8 cellular contexts compared by ENCODE assay signal in the genomic region with DNA sequence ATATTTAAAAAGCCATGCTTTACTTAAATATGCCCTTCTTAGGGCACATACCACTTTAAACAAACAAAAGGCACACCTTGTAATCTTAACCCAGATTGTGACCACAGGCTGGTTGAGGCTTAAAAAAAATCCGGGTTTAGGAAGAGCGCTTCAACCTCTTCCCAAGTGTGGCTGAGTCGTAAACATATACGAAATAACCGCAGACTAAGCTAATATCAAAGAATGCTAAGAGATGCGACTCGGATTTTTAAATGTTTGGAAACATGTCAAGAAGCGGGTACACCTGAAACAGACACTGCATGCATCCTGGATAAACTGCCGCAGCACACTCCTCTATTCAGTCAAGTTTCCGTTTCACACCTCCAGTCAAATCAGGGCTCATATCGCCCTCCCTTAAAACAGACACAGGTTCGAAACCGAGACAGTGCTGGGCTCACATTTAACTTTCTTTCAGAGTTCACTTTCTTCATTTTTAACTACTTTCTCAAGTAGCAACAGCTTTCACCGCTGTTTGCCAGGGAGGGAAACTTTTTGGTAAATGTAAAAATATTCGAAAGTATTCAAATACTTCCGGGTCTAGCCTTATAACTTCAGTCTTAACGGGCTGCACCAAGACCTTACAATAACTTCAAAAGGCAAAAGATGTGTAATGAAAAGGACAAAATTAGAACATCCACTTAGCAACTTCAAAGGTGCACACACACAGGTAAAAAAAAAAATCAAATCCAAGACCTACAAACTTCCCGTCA.
DNase-seq lines count a peak whose midpoint lies in the region; ATAC-seq lines count a peak whose summit lies in the region.

No MANE protein-coding gene starts in this region.

- H3K4me1 Mint-ChIP-seq in activated naive CD8-positive, alpha-beta T cell (ENCODE audit: low read depth): peaks cover 55% of the 10 kb centered on the region

- H3K9me3 Mint-ChIP-seq in activated naive CD8-positive, alpha-beta T cell (ENCODE audit: low read depth): no peaks in the 10 kb centered on the region

- peak; percentile 61 for ATAC-seq in HG02678 (IDR thresholded peaks at IDR 0.05; ENCODE audit: unreplicated experiment)

- H3K4me3 Mint-ChIP-seq in activated naive CD8-positive, alpha-beta T cell: peak overlapping the region; percentile 98

- no peaks in the 10 kb centered on the region for H3K27me3 Mint-ChIP-seq in activated naive CD8-positive, alpha-beta T cell

- peak; percentile 77 for DNase-seq in activated effector memory CD4-positive, alpha-beta T cell treated with anti-CD3 and anti-CD28 coated beads, Interleukin-2, amount 50 U/mL, for 16 hours
- DNase-seq in activated effector memory CD4-positive, alpha-beta T cell treated with Interleukin-2 at 50 U/mL for 16 hours: no peak
- DNase-seq in NCI-H2227 treated with DMSO at 0.1 percent for 48 hours (lab: John Stamatoyannopoulos, UW): peak; percentile 26
- DNase-seq in inferior parietal cortex (ENCODE audit: extremely low spot score): peak; percentile 20
- peak; percentile 26 for DNase-seq in stimulated activated CD4-positive, alpha-beta T cell treated with anti-CD3 and anti-CD28 coated beads, Interleukin-4, amount 100 ng/mL, for 1 hour
- DNase-seq in NCI-H187 treated with DMSO at 0.1 percent for 48 hours (lab: John Stamatoyannopoulos, UW): no peak

- H3K36me3 Mint-ChIP-seq in activated naive CD8-positive, alpha-beta T cell: peaks cover 3% of the 10 kb centered on the region

- H3K27ac Mint-ChIP-seq in activated naive CD8-positive, alpha-beta T cell: peak overlapping the region; percentile 95

Comparison
In these comparisons a context has a peak if more than half of its experiments do, and no peak if none do; other contexts are left out.
1. DNase-seq: peak in activated effector memory CD4-positive, alpha-beta T cell treated with anti-CD3 and anti-CD28 coated beads, Interleukin-2, amount 50 U/mL, for 16 hours (single experiment), NCI-H2227 treated with DMSO at 0.1 percent for 48 hours (single experiment), inferior parietal cortex (single experiment) and stimulated activated CD4-positive, alpha-beta T cell treated with anti-CD3 and anti-CD28 coated beads, Interleukin-4, amount 100 ng/mL, for 1 hour (single experiment); none in activated effector memory CD4-positive, alpha-beta T cell treated with Interleukin-2 at 50 U/mL for 16 hours (single experiment) and NCI-H187 treated with DMSO at 0.1 percent for 48 hours (single experiment).